9 cellular contexts compared by ENCODE assay signal in the genomic region with DNA sequence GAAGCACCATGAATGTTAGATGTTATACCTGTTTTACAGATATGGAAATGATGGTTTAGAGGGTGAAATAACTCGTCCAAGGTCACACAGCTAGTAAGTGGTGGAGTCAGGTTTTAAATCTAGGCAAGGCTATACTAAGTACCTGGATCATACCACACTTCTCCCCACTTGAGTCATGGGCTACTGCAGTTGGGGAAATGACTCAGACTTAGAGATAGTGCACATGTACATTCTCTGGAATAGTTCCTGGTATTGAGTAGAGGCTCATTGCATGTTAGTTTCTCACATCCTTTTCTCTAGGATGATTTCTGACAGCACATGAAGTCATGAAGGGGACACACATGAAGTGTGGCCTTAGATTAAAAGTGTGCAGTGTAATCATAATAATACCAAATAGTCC.
DNase-seq lines count a peak whose midpoint lies in the region; ATAC-seq lines count a peak whose summit lies in the region.
"Had no signal": no experiment of that assay in that cellular context is flagged by ENCODE, and none has a peak within 500 bp of the region (broad histone marks: within the 10 kb centered on the region; RNA-seq: fewer than 3 reads in every experiment).

No MANE protein-coding gene starts in this region.

- peaks cover 20% of the 10 kb centered on the region for H3K9me3 Mint-ChIP-seq in activated T-helper 2 cell treated with anti-CD3 and anti-CD28 coated beads, Interferon-gamma antibody, Interleukin-2, Interleukin-4, amounts not matched to agents 10 μg/mL and 5 μg/mL and 100 μg/mL, durations not matched to agents 14 hours and 24 hours and 36 hours
- H3K9me3 Mint-ChIP-seq: natural killer cell had no signal

- H3K36me3 ChIP-seq in H7 (replicated peaks; ENCODE audit: control insufficient read depth, insufficient read depth, low read length) = no peaks in the 10 kb centered on the region

- no peak overlapping the region for H3K4me3 ChIP-seq in H7 (ENCODE audit: insufficient read depth, low read depth, low read length)

- H3K4me3 Mint-ChIP-seq in activated T-helper 2 cell treated with anti-CD3 and anti-CD28 coated beads, Interferon-gamma antibody, Interleukin-2, Interleukin-4, amounts not matched to agents 10 μg/mL and 5 μg/mL and 100 μg/mL, durations not matched to agents 14 hours and 24 hours and 36 hours (ENCODE audit: low read depth) = no peak overlapping the region
- H3K4me3 Mint-ChIP-seq: natural killer cell had no signal

- H3K27me3 ChIP-seq in H7 (ENCODE audit: control insufficient read depth, insufficient read depth, low read length) = no peaks in the 10 kb centered on the region

- peaks cover 65% of the 10 kb centered on the region for H3K4me1 Mint-ChIP-seq in activated T-helper 2 cell treated with anti-CD3 and anti-CD28 coated beads, Interferon-gamma antibody, Interleukin-2, Interleukin-4, amounts not matched to agents 10 μg/mL and 5 μg/mL and 100 μg/mL, durations not matched to agents 14 hours and 24 hours and 36 hours (ENCODE audit: low read depth)

- no peaks in the 10 kb centered on the region for H3K27me3 Mint-ChIP-seq in activated T-helper 2 cell treated with anti-CD3 and anti-CD28 coated beads, Interferon-gamma antibody, Interleukin-2, Interleukin-4, amounts not matched to agents 10 μg/mL and 5 μg/mL and 100 μg/mL, durations not matched to agents 14 hours and 24 hours and 36 hours (ENCODE audit: low read depth)

- H3K36me3 Mint-ChIP-seq in activated T-helper 2 cell treated with anti-CD3 and anti-CD28 coated beads, Interferon-gamma antibody, Interleukin-2, Interleukin-4, amounts not matched to agents 10 μg/mL and 5 μg/mL and 100 μg/mL, durations not matched to agents 14 hours and 24 hours and 36 hours (ENCODE audit: low read depth) = peaks cover 20% of the 10 kb centered on the region
- H3K36me3 Mint-ChIP-seq: natural killer cell had no signal

- peak overlapping the region; percentile 83 for H3K27ac Mint-ChIP-seq in activated T-helper 2 cell treated with anti-CD3 and anti-CD28 coated beads, Interferon-gamma antibody, Interleukin-2, Interleukin-4, amounts not matched to agents 10 μg/mL and 5 μg/mL and 100 μg/mL, durations not matched to agents 14 hours and 24 hours and 36 hours
- H3K27ac Mint-ChIP-seq: natural killer cell had no signal

- intact Hi-C loops in activated T-helper 2 cell treated with anti-CD3 and anti-CD28 coated beads, Interferon-gamma antibody, Interleukin-2, Interleukin-4, amounts not matched to agents 10 μg/mL and 5 μg/mL and 100 μg/mL, durations not matched to agents 14 hours and 24 hours and 36 hours (cut with micrococcal nuclease) = loop anchor here (1.0 to 10.0 kb wide), 12 partner anchors 49 to 1300 kb away; a partner anchor contains a TSS

- ATAC-seq in HG03108 (IDR thresholded peaks at IDR 0.05; ENCODE audit: unreplicated experiment) (peak; percentile 91), HG03521 (IDR thresholded peaks at IDR 0.05; ENCODE audit: unreplicated experiment) (no peak)

- DNase-seq in stimulated activated naive CD4-positive, alpha-beta T cell treated with Interleukin-2 at 50 U/mL for 16 hours (lab: John Stamatoyannopoulos, UW) = peak; percentile 7
- no peak for DNase-seq in stimulated activated naive CD4-positive, alpha-beta T cell (lab: John Stamatoyannopoulos, UW)
- DNase-seq in activated T-helper 2 cell treated with anti-CD3 and anti-CD28 coated beads, Interferon-gamma antibody, Interleukin-2, Interleukin-4, amounts not matched to agents 10 μg/mL and 5 μg/mL and 100 μg/mL, durations not matched to agents 14 hours and 24 hours and 36 hours (ENCODE audit: low spot score) = no peak
- DNase-seq in nucleus accumbens (lab: John Stamatoyannopoulos, UW) (no peak), H7 (no peak), globus pallidus (ENCODE audit: low spot score) (no peak)
- DNase-seq: natural killer cell had no signal
